21 cellular contexts compared by ENCODE assay signal in genomic region chr6:134961366-134961765, GRCh38.
"Had no signal": no experiment of that assay in that cellular context is flagged by ENCODE, and none has a peak within 500 bp of the region (broad histone marks: within the 10 kb centered on the region; RNA-seq: fewer than 3 reads in every experiment).

No MANE protein-coding gene starts in this region.

- ATAC-seq: esophagus mucosa; heart left ventricle; naive thymus-derived CD8-positive, alpha-beta T cell had no signal

- H3K27ac Mint-ChIP-seq: neural progenitor cell had no signal

- FAIRE-seq: islet of Langerhans had no signal

- DNase-seq: effector memory CD4-positive, alpha-beta T cell; heart left ventricle; hippocampal formation; kidney glomerular epithelial cell; mammary epithelial cell; naive thymus-derived CD8-positive, alpha-beta T cell; nucleus accumbens; ovary; sigmoid colon; stimulated activated CD4-positive, alpha-beta T cell treated with anti-CD3 and anti-CD28 coated beads, Interleukin-2, amount 100 ng/mL, for 24 hours; stimulated activated CD4-positive, alpha-beta T cell treated with anti-CD3 and anti-CD28 coated beads, Interleukin-4, amount 100 ng/mL, for 4 hours; stimulated activated naive CD4-positive, alpha-beta T cell; thyroid gland; upper lobe of left lung; uterus had no signal

- H3K27me3 Mint-ChIP-seq: naive thymus-derived CD8-positive, alpha-beta T cell had no signal

- H3K27ac ChIP-seq: heart left ventricle, neural progenitor cell, ovary, right atrium auricular region, sigmoid colon, skin epidermis, suprapubic skin, thyroid gland, upper lobe of left lung, uterus had no signal

- H3K9me3 ChIP-seq: ovary, suprapubic skin, thyroid gland, uterus had no signal

- H3K4me3 ChIP-seq: heart left ventricle, neural progenitor cell, ovary, right atrium auricular region, sigmoid colon, skin epidermis, suprapubic skin, thyroid gland, upper lobe of left lung, uterus had no signal

- H3K4me1 ChIP-seq: heart left ventricle, neural progenitor cell, right atrium auricular region, suprapubic skin, thyroid gland, upper lobe of left lung, uterus had no signal

- H3K27me3 ChIP-seq: heart left ventricle, neural progenitor cell, ovary, right atrium auricular region, sigmoid colon, suprapubic skin, thyroid gland, upper lobe of left lung, uterus had no signal

- H3K4me1 Mint-ChIP-seq: naive thymus-derived CD8-positive, alpha-beta T cell; neural progenitor cell had no signal

- H3K36me3 ChIP-seq: ovary, uterus had no signal

- H3K4me3 Mint-ChIP-seq: naive thymus-derived CD8-positive, alpha-beta T cell; neural progenitor cell had no signal
